In genomic region chr6:116352515-116353471, GRCh38 we compare ENCODE assay signal across 10 cellular contexts. TPM values are rescaled to one million over a fixed set of nuclear protein-coding genes. Genes with fewer than 3 reads are reported as not detected.
A peak's percentile ranks its signal among the peaks of the same experiment; 100 is the strongest.
DNase-seq lines count a peak whose midpoint lies in the region; ATAC-seq and TF ChIP-seq lines count a peak whose summit lies in the region.
"Had no signal": no experiment of that assay in that cellular context is flagged by ENCODE, and none has a peak within 500 bp of the region (broad histone marks: within the 10 kb centered on the region; RNA-seq: fewer than 3 reads in every experiment).

No MANE protein-coding gene starts in this region.

- TF ChIP-seq POLR2A in NB4 (IDR thresholded peaks at IDR 0.05; ENCODE audit: extremely low read depth, insufficient read length) = no peak

- H3K36me3 ChIP-seq in H7 (replicated peaks; ENCODE audit: control insufficient read depth, insufficient read depth, low read length) = no peaks in the 10 kb centered on the region

- no peaks in the 10 kb centered on the region for H3K27me3 ChIP-seq in H7 (ENCODE audit: control insufficient read depth, insufficient read depth, low read length)

- ATAC-seq in GM21717 (IDR thresholded peaks at IDR 0.05; ENCODE audit: unreplicated experiment) = peak; percentile 79
- ATAC-seq in HG03342 (IDR thresholded peaks at IDR 0.05; ENCODE audit: unreplicated experiment) = no peak
- ATAC-seq: natural killer cell had no signal

- TF ChIP-seq CTCF in AG09319 (IDR thresholded peaks at IDR 0.05; ENCODE audit: low read depth, low read length) (no peak), NB4 (IDR thresholded peaks at IDR 0.05; ENCODE audit: low read depth, low read length) (no peak)

- H3K4me3 ChIP-seq in NB4 (ENCODE audit: low read depth, low read length) = no peak overlapping the region
- no peak overlapping the region for H3K4me3 ChIP-seq in H7 (ENCODE audit: insufficient read depth, low read depth, low read length)

- DNase-seq in AG09319 (ENCODE audit: extremely low read depth, low read depth) = peak; percentile 48
- peak; percentile 10 for DNase-seq in NB4 (ENCODE audit: low read depth)
- DNase-seq in iris pigment epithelial cell (ENCODE audit: low read depth) = peak; percentile 73
- no peak for DNase-seq in H7
- DNase-seq in SHP77 (lab: John Stamatoyannopoulos, UW) = no peak
- DNase-seq in SIG-M5 treated with dmso at 0.1 percent for 504 hours (lab: John Stamatoyannopoulos, UW; ENCODE audit: unreplicated experiment) = no peak
- DNase-seq: activated naive CD4-positive, alpha-beta T cell treated with anti-CD3 and anti-CD28 coated beads, Interleukin-2, amount 50 U/mL, for 16 hours; natural killer cell had no signal

RNA-seq across cellular contexts. Expression of gene DSE, which starts 18.0 kb away (rescaled TPM):
- total RNA-seq in H7 (2014; rRNA removed; shearing (Covaris generic)) = 39.5 and 48.1 TPM in 2 replicates

Comparison
In these comparisons a context has a peak if more than half of its experiments do, and no peak if none do; other contexts are left out.
1. DNase-seq: peak in AG09319 (single experiment), NB4 (single experiment) and iris pigment epithelial cell (single experiment); none in H7 (single experiment), SHP77 (0 of 2) and SIG-M5 treated with dmso at 0.1 percent for 504 hours (single experiment).